ENCODE assay signal across 8 cellular contexts in genomic region chr5:74481357-74481756, GRCh38.
A peak's percentile ranks its signal among the peaks of the same experiment; 100 is the strongest.
DNase-seq lines count a peak whose midpoint lies in the region; ATAC-seq, FAIRE-seq and TF ChIP-seq lines count a peak whose summit lies in the region.
"Not testable (repeated sequence)": the region's sequence is repeated elsewhere in the genome, so short reads cannot be mapped to it uniquely, and the experiment has no call there.

No MANE protein-coding gene starts in this region.

- DNase-seq in GM12865 (ENCODE audit: low read depth) (peak; percentile 77), NCI-H1436 (lab: John Stamatoyannopoulos, UW) (peak; percentile 18), renal cortical epithelial cell (ENCODE audit: low read depth) (peak; percentile 9)
- not testable (repeated sequence) for DNase-seq in GM12878 (ENCODE audit: low read depth, low spot score)

- H3K4me2 ChIP-seq in GM12878 (ENCODE audit: control insufficient read depth, insufficient read depth) = not testable (repeated sequence)

- H3K4me1 ChIP-seq in GM12878 (ENCODE audit: control insufficient read depth, insufficient read depth, low read length) = not testable (repeated sequence)

- TF ChIP-seq POLR2A in GM12878 (IDR thresholded peaks at IDR 0.05; ENCODE audit: low read depth, low read length) = not testable (repeated sequence)

- not testable (repeated sequence) for FAIRE-seq in GM12878 (lab: Jason Lieb, UNC)

- not testable (repeated sequence) for TF ChIP-seq EP300 in GM12878 (IDR thresholded peaks at IDR 0.05; ENCODE audit: borderline replicate concordance in 1 of 2, control insufficient read depth in 1 of 2, low read depth in 2 of 2, low read length in 2 of 2)

- POLR2A ChIA-PET in GM12878 (lab: Charles Lee) = not testable (repeated sequence)

- BruUV-seq in GM12878 (replicated peaks; lab: Mats Ljungman, UMichigan) = not testable (repeated sequence)

- ATAC-seq in GM18868 (IDR thresholded peaks at IDR 0.05; ENCODE audit: unreplicated experiment) (peak; percentile 58), GM21360 (IDR thresholded peaks at IDR 0.05; ENCODE audit: unreplicated experiment) (peak; percentile 64), HG02642 (IDR thresholded peaks at IDR 0.05; ENCODE audit: poor library complexity, unreplicated experiment) (peak; percentile 66), HG03159 (IDR thresholded peaks at IDR 0.05; ENCODE audit: unreplicated experiment) (peak; percentile 86), GM12878 (peak; percentile 87)

- in situ Hi-C loops in GM12878 (cut with MboI) = not testable (repeated sequence)

- not testable (repeated sequence) for H3K27ac ChIP-seq in GM12878 (ENCODE audit: control insufficient read depth, insufficient read depth)

- not testable (repeated sequence) for H3K9ac ChIP-seq in GM12878 (ENCODE audit: control insufficient read depth, insufficient read depth, low read length)

- H3K27me3 ChIP-seq in GM12878 (replicated peaks in 1 of 2; ENCODE audit: control insufficient read depth in 2 of 2, insufficient read depth in 2 of 2, low read length in 1 of 2) = not testable (repeated sequence)

- TF ChIP-seq CTCF in GM12865 (IDR thresholded peaks at IDR 0.05; ENCODE audit: insufficient read depth, low read depth, low read length, missing control alignments); GM12878 (IDR thresholded peaks at IDR 0.05 in 2 of 3, conservative IDR thresholded peaks at IDR 0.05 in 1 of 3; ENCODE audit: control insufficient read depth in 2 of 3, extremely low read depth in 1 of 3, insufficient read depth in 1 of 3, low read depth in 3 of 3, low read length in 3 of 3): not testable (repeated sequence)

- not testable (repeated sequence) for H2AFZ ChIP-seq in GM12878 (ENCODE audit: control insufficient read depth, low read depth, low read length)

- CTCF ChIA-PET in GM12878 (lab: Yijun Ruan, JAX) = interaction anchor here (0.6 to 0.7 kb wide), 2 partner anchors 10 to 841 kb away, joined by 3 read pairs; no protein-coding TSS in a partner anchor

- intact Hi-C loops in GM12878 (cut with micrococcal nuclease; ENCODE audit: unreplicated experiment) = not testable (repeated sequence)

- not testable (repeated sequence) for H3K9me3 ChIP-seq in GM12878 (replicated peaks; ENCODE audit: control insufficient read depth, insufficient read depth, low read length)

- RAD21 ChIA-PET in GM12878 (lab: Charles Lee; ENCODE audit: unreplicated experiment) = not testable (repeated sequence)

- 92% methylated on average over 2 of the region's 2 CpGs for WGBS in GM12878 (ENCODE audit: insufficient coverage, insufficient replicate concordance, low lambda C conversion rate, missing lambda C conversion rate)

- H3K4me3 ChIP-seq in GM12865 (ENCODE audit: low read depth, low read length); GM12878: not testable (repeated sequence)

- SMC1A ChIA-PET in GM12878 (lab: Charles Lee; ENCODE audit: uncharacterized antibody, unreplicated experiment) = interaction anchor here (0.7 to 2.8 kb wide), 4 partner anchors 9 to 63 kb away, joined by 3 to 11 read pairs (median 4); no protein-coding TSS in a partner anchor

- H4K20me1 ChIP-seq in GM12878 (ENCODE audit: control insufficient read depth, insufficient read depth) = not testable (repeated sequence)

- not testable (repeated sequence) for TF ChIP-seq RAD21 in GM12878 (IDR thresholded peaks at IDR 0.05; ENCODE audit: insufficient read depth, low read depth, low read length)

- not testable (repeated sequence) for H3K79me2 ChIP-seq in GM12878 (ENCODE audit: control insufficient read depth, insufficient read depth, low read length)

- not testable (repeated sequence) for H3K36me3 ChIP-seq in GM12878 (ENCODE audit: control insufficient read depth in 2 of 2, insufficient read depth in 2 of 2, low read length in 1 of 2)

TF ChIP-seq in GM12878, 131 proteins besides CTCF, POLR2A, EP300 and RAD21:
- TF ChIP-seq BMI1 (IDR thresholded peaks at IDR 0.05; ENCODE audit: borderline replicate concordance) (peak; percentile 50; the same call in 1 of the 2 replicates), POU2F2 (IDR thresholded peaks at IDR 0.05; ENCODE audit: borderline replicate concordance, low read depth, low read length) (peak; percentile 89; the same call in 2 of the 3 replicates)
